ENCODE assay signal across 14 cellular contexts in genomic region chr11:133905677-133906156, GRCh38. TPM values are rescaled to one million over a fixed set of nuclear protein-coding genes. Genes with fewer than 3 reads are reported as not detected.
DNase-seq lines count a peak whose midpoint lies in the region; ATAC-seq and TF ChIP-seq lines count a peak whose summit lies in the region.
"Had no signal": no experiment of that assay in that cellular context is flagged by ENCODE, and none has a peak within 500 bp of the region (broad histone marks: within the 10 kb centered on the region; RNA-seq: fewer than 3 reads in every experiment).

No MANE protein-coding gene starts in this region.

- ATAC-seq in HG03103 (IDR thresholded peaks at IDR 0.05; ENCODE audit: low read depth, unreplicated experiment), result peak; percentile 75
- ATAC-seq: T-helper 17 cell had no signal

- no peak for TF ChIP-seq CTCF in left ventricle myocardium inferior (IDR thresholded peaks at IDR 0.05; ENCODE audit: borderline replicate concordance)
- no peak for TF ChIP-seq CTCF in RWPE1 (conservative IDR thresholded peaks at IDR 0.05; ENCODE audit: low read depth)

- H3K27ac ChIP-seq in left ventricle myocardium inferior (replicated peaks) (no peak overlapping the region), RWPE1 (no peak overlapping the region)

- no peaks in the 10 kb centered on the region for H3K27me3 ChIP-seq in left ventricle myocardium inferior (ENCODE audit: low read depth)

- no peaks in the 10 kb centered on the region for H3K4me1 ChIP-seq in left ventricle myocardium inferior

- DNase-seq in cardiac septum (ENCODE audit: low spot score) (peak; percentile 57), left ventricle myocardium inferior (no peak), kidney glomerular epithelial cell (lab: John Stamatoyannopoulos, UW) (peak; percentile 3), RWPE1 (ENCODE audit: low spot score) (no peak), T-helper 2 cell (no peak), OCI-M1 (lab: John Stamatoyannopoulos, UW) (no peak), NCI-H345 treated with DMSO at 0.1 percent for 48 hours (lab: John Stamatoyannopoulos, UW; ENCODE audit: unreplicated experiment) (no peak)
- DNase-seq: activated gamma-delta T cell, hippocampal formation, kidney, NCI-H1694 treated with DMSO at 0.1 percent for 48 hours, SIG-M5, T-helper 17 cell had no signal

- no peaks in the 10 kb centered on the region for H3K9me3 ChIP-seq in left ventricle myocardium inferior (replicated peaks)

- peaks cover 47% of the 10 kb centered on the region for H3K36me3 ChIP-seq in left ventricle myocardium inferior

- CTCF ChIA-PET in RWPE1 (lab: Yijun Ruan, JAX), result no interaction called here

- intact Hi-C loops in cardiac septum (cut with DNase I) (no loop called here), left ventricle myocardium inferior (cut with micrococcal nuclease) (no loop called here)

- H3K4me3 ChIP-seq in left ventricle myocardium inferior, result no peak overlapping the region

- POLR2A ChIA-PET in RWPE1 (lab: Yijun Ruan, JAX; ENCODE audit: low non-redundant PET), result no interaction called here

RNA-seq across cellular contexts. Expression of gene IGSF9B, which starts 51.1 kb away (rescaled TPM):
- total RNA-seq in cardiac septum, result 85.3 TPM
- 44.1 TPM for total RNA-seq in left ventricle myocardium inferior

Comparison
In these comparisons a context has a peak if more than half of its experiments do, and no peak if none do; other contexts are left out.
1. DNase-seq: peak in cardiac septum (single experiment) and kidney glomerular epithelial cell (single experiment); none in left ventricle myocardium inferior (single experiment), RWPE1 (single experiment), T-helper 2 cell (0 of 5), OCI-M1 (single experiment) and NCI-H345 treated with DMSO at 0.1 percent for 48 hours (single experiment).